Comparison of ENCODE assay signal across 13 cellular contexts in the genomic region with DNA sequence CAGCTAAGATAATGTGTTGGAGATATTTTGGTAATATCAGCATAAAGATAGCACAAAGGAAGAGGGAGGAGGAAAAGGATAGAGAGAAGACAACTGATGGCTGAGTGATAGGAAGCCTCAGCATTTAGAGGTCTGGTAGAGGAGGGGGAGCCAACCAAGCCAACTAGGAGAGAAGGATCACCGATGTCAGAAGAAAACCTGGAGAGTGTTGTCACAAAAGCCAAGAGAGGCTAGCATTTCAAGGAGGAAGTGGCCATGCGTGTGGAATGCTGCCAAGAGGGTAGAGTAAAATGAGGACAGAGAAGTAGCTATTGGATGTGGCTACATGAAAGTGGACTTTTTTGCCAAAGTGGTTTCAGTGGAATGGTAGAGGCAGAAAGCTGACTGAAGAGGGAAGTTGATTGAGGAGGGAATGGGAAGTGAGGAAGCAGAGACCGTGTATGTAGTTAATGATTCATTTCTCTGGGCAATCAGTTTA. TPM values are rescaled to one million over a fixed set of nuclear protein-coding genes. Genes with fewer than 3 reads are reported as not detected.
A peak's percentile ranks its signal among the peaks of the same experiment; 100 is the strongest.
DNase-seq lines count a peak whose midpoint lies in the region; ATAC-seq and TF ChIP-seq lines count a peak whose summit lies in the region.
"Had no signal": no experiment of that assay in that cellular context is flagged by ENCODE, and none has a peak within 500 bp of the region (broad histone marks: within the 10 kb centered on the region; RNA-seq: fewer than 3 reads in every experiment).

No MANE protein-coding gene starts in this region.

- peak overlapping the region; percentile 68 for H3K27ac ChIP-seq in HL-60 (replicated peaks)
- peak overlapping the region in 3 of 4 donors; percentile 11 to 55 (median 19) for H3K27ac ChIP-seq in sigmoid colon
- H3K27ac ChIP-seq: testis had no signal

- TF ChIP-seq EP300 in sigmoid colon (IDR thresholded peaks at IDR 0.05), result no peak

- DNase-seq in HL-60 (ENCODE audit: low read depth in 1 of 2, low spot score in 1 of 2) (peak; percentile 92), RPMI7951 (ENCODE audit: low read depth) (peak; percentile 72), left cardiac atrium (peak; percentile 27), sigmoid colon (no peak), posterior vena cava (ENCODE audit: low spot score) (no peak), kidney glomerular epithelial cell (lab: John Stamatoyannopoulos, UW) (no peak), HPDE6-E6E7 (ENCODE audit: extremely low spot score) (no peak)
- DNase-seq: activated T-cell treated with anti-CD3 and anti-CD28 coated beads, Interleukin-2, amount 50 U/mL, for 72 hours; NCI-H526 treated with DMSO at 0.1 percent for 48 hours; stimulated activated CD4-positive, alpha-beta T cell treated with anti-CD3 and anti-CD28 coated beads, Interleukin-1b, Interleukin-23, amount 100 ng/mL, for 48 hours; T-helper 17 cell; testis had no signal

- H3K9me3 ChIP-seq in sigmoid colon, result no peaks in the 10 kb centered on the region
- H3K9me3 ChIP-seq: testis had no signal

- H3K4me1 ChIP-seq in sigmoid colon, result peaks cover 0 to 43% (median 21%) of the 10 kb centered on the region in 4 donors
- H3K4me1 ChIP-seq: testis had no signal

- H3K27me3 ChIP-seq in HL-60 (ENCODE audit: insufficient read depth, poor library complexity, severe bottlenecking) (no peaks in the 10 kb centered on the region), sigmoid colon (no peaks in the 10 kb centered on the region)
- H3K27me3 ChIP-seq: testis had no signal

- 16 to 54% methylated on average over 3 of the region's 3 CpGs for WGBS in sigmoid colon, 2 donors

- ATAC-seq in left cardiac atrium (peak; percentile 30 to 68), HG02885 (IDR thresholded peaks at IDR 0.05; ENCODE audit: poor library complexity, unreplicated experiment) (no peak)
- ATAC-seq: activated T-cell treated with anti-CD3 and anti-CD28 coated beads, Interleukin-2, amount 50 U/mL, for 72 hours; T-helper 17 cell had no signal

- no peak for TF ChIP-seq POLR2A in sigmoid colon (IDR thresholded peaks at IDR 0.05)

- H3K4me3 ChIP-seq in HL-60 (replicated peaks; ENCODE audit: insufficient read depth, low read length) (no peak overlapping the region), sigmoid colon (no peak overlapping the region)
- H3K4me3 ChIP-seq: testis had no signal

- intact Hi-C loops in left cardiac atrium (cut with DNase I), result no loop called here
- intact Hi-C loops in sigmoid colon (cut with DNase I), result no loop called here
- intact Hi-C loops in posterior vena cava (cut with DNase I), result no loop called here

- H3K36me3 ChIP-seq in sigmoid colon, result no peaks in the 10 kb centered on the region

- no peak for TF ChIP-seq CTCF in HL-60 (IDR thresholded peaks at IDR 0.05; ENCODE audit: insufficient read depth, low read length)
- TF ChIP-seq CTCF in sigmoid colon (IDR thresholded peaks at IDR 0.05), result no peak

RNA-seq across cellular contexts. Expression of a gene that starts 34.3 kb away (rescaled TPM):
- total RNA-seq in RPMI7951 (2014; rRNA removed; shearing (Covaris generic)), result 17.5 and 20.3 TPM in 2 replicates
- total RNA-seq in left cardiac atrium (10 to 100 TPM; 13.4 to 13.8 TPM), sigmoid colon (10 to 100 TPM; 10.0 to 17.2 (median 13.4) TPM), posterior vena cava (10 to 100 TPM; 22.3 to 43.3 TPM)
- 1 to 10 TPM; 1.2 to 5.9 (median 1.4) TPM for polyA plus RNA-seq in sigmoid colon

Comparison
In these comparisons a context has a peak if more than half of its experiments do, and no peak if none do; other contexts are left out.
1. DNase-seq: peak in HL-60 (2 of 2), RPMI7951 (single experiment) and left cardiac atrium (single experiment); none in sigmoid colon (single experiment), posterior vena cava (single experiment), kidney glomerular epithelial cell (single experiment) and HPDE6-E6E7 (single experiment).